ENCODE assay signal across 16 cellular contexts in the genomic region with DNA sequence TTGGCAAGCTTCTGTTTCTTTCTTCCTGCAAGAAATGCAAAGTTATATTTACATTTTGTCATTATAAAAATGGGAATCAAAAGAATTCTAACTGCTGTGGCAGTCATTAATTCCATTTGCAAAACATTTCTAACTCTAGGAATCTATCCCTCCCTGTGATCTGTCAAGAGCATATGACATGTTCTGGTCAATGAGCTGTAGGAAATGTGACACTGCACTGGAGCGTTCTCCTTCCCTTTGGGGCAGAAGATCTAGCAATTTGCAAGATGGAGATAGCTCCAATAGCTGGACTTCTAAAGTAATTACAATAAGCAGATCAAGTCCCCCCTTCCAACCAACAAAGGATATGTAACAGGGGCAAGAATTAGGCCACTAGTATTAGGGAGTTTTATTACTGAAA. TPM values are rescaled to one million over a fixed set of nuclear protein-coding genes. Genes with fewer than 3 reads are reported as not detected.
A peak's percentile ranks its signal among the peaks of the same experiment; 100 is the strongest.
DNase-seq lines count a peak whose midpoint lies in the region; ATAC-seq and TF ChIP-seq lines count a peak whose summit lies in the region.
"Had no signal": no experiment of that assay in that cellular context is flagged by ENCODE, and none has a peak within 500 bp of the region (broad histone marks: within the 10 kb centered on the region; RNA-seq: fewer than 3 reads in every experiment).

No MANE protein-coding gene starts in this region.

- peaks cover 35% of the 10 kb centered on the region for H3K4me1 ChIP-seq in DND-41 (ENCODE audit: insufficient read depth, low read length)
- H3K4me1 ChIP-seq in adipocyte (ENCODE audit: control insufficient read depth, insufficient read depth, low read length) = peaks cover 25% of the 10 kb centered on the region

- POLR2A ChIA-PET in activated CD8-positive, alpha-beta T cell treated with anti-CD3 and anti-CD28 coated beads for 36 hours (lab: Charles Lee) = interaction anchor here (0.6 to 2.0 kb wide), 3 partner anchors 11 to 18 kb away, joined by 3 to 10 read pairs (median 6); no protein-coding TSS in a partner anchor
- POLR2A ChIA-PET in activated CD8-positive, alpha-beta T cell treated with anti-CD3 and anti-CD28 coated beads, Interleukin-2, amount 10 ng/mL, durations not matched to agents 7 days and 5 days (lab: Charles Lee) = interaction anchor here (1.6 kb wide), 1 partner anchor 38 kb away, joined by 4 read pairs; a partner anchor contains a TSS

- no peaks in the 10 kb centered on the region for H3K27me3 Mint-ChIP-seq in activated CD8-positive, alpha-beta T cell treated with anti-CD3 and anti-CD28 coated beads for 36 hours
- no peaks in the 10 kb centered on the region for H3K27me3 Mint-ChIP-seq in activated CD8-positive, alpha-beta T cell treated with anti-CD3 and anti-CD28 coated beads, Interleukin-2, amount 10 ng/mL, durations not matched to agents 7 days and 5 days (ENCODE audit: low read depth)
- no peaks in the 10 kb centered on the region for H3K27me3 Mint-ChIP-seq in mesothelial cell of epicardium (ENCODE audit: low read depth)

- H3K4me2 ChIP-seq in DND-41 (ENCODE audit: insufficient read depth, low read length) = peak overlapping the region; percentile 36; the same call in 1 of the 2 replicates
- H3K4me2 ChIP-seq: KMS-11 had no signal

- no peak overlapping the region; a peak in 1 of 4 replicates for H3K4me3 ChIP-seq in DND-41 (ENCODE audit: low read depth in 1 of 2, low read length in 2 of 2)
- H3K4me3 ChIP-seq in adipocyte (ENCODE audit: low read length) = no peak overlapping the region
- H3K4me3 ChIP-seq: transverse colon had no signal

- peaks cover 43% of the 10 kb centered on the region for H3K4me1 Mint-ChIP-seq in activated CD8-positive, alpha-beta T cell treated with anti-CD3 and anti-CD28 coated beads for 36 hours (ENCODE audit: low read depth)
- H3K4me1 Mint-ChIP-seq in activated CD8-positive, alpha-beta T cell treated with anti-CD3 and anti-CD28 coated beads, Interleukin-2, amount 10 ng/mL, durations not matched to agents 7 days and 5 days (ENCODE audit: low read depth) = peaks cover 43% of the 10 kb centered on the region
- H3K4me1 Mint-ChIP-seq in mesothelial cell of epicardium = peaks cover 17% of the 10 kb centered on the region

- H3K9me3 ChIP-seq in DND-41 (ENCODE audit: insufficient read depth, low read length, severe bottlenecking) = no peaks in the 10 kb centered on the region
- H3K9me3 ChIP-seq in adipocyte (ENCODE audit: control insufficient read depth, low read length) = no peaks in the 10 kb centered on the region
- H3K9me3 ChIP-seq: transverse colon had no signal

- H2AFZ ChIP-seq in DND-41 (ENCODE audit: low read depth, low read length) = no peak overlapping the region

- CTCF ChIA-PET in activated CD8-positive, alpha-beta T cell treated with anti-CD3 and anti-CD28 coated beads for 36 hours (lab: Charles Lee) = interaction anchor here (1.1 to 2.7 kb wide), 8 partner anchors 9 to 294 kb away, joined by 3 to 16 read pairs (median 3); no protein-coding TSS in a partner anchor
- CTCF ChIA-PET in activated CD8-positive, alpha-beta T cell treated with anti-CD3 and anti-CD28 coated beads, Interleukin-2, amount 10 ng/mL, durations not matched to agents 7 days and 5 days (lab: Charles Lee) = interaction anchor here (0.8 to 5.0 kb wide), 7 partner anchors 9 to 645 kb away, joined by 3 to 33 read pairs (median 4); no protein-coding TSS in a partner anchor

- H3K36me3 ChIP-seq in DND-41 (ENCODE audit: insufficient read depth, low read length) (peaks cover 78% of the 10 kb centered on the region), adipocyte (ENCODE audit: control insufficient read depth, insufficient read depth, low read length, severe bottlenecking) (peaks cover 55% of the 10 kb centered on the region)

- intact Hi-C loops in activated CD8-positive, alpha-beta T cell treated with anti-CD3 and anti-CD28 coated beads for 36 hours (cut with micrococcal nuclease) = no loop called here

- H3K36me3 Mint-ChIP-seq in activated CD8-positive, alpha-beta T cell treated with anti-CD3 and anti-CD28 coated beads for 36 hours (ENCODE audit: low read depth) = peaks cover 68% of the 10 kb centered on the region
- H3K36me3 Mint-ChIP-seq in activated CD8-positive, alpha-beta T cell treated with anti-CD3 and anti-CD28 coated beads, Interleukin-2, amount 10 ng/mL, durations not matched to agents 7 days and 5 days (ENCODE audit: low read depth) = peaks cover 63% of the 10 kb centered on the region
- peaks cover 37% of the 10 kb centered on the region for H3K36me3 Mint-ChIP-seq in mesothelial cell of epicardium

- H4K20me1 ChIP-seq in DND-41 (ENCODE audit: insufficient read depth, low read length) = peaks cover 74% of the 10 kb centered on the region

- H3K27ac ChIP-seq in DND-41 (ENCODE audit: low read length) = no peak overlapping the region
- H3K27ac ChIP-seq: KMS-11, transverse colon had no signal

- no peak for DNase-seq in activated CD8-positive, alpha-beta T cell treated with anti-CD3 and anti-CD28 coated beads for 36 hours
- DNase-seq in activated CD8-positive, alpha-beta T cell treated with anti-CD3 and anti-CD28 coated beads, Interleukin-2, amount 10 ng/mL, durations not matched to agents 7 days and 5 days = no peak
- DNase-seq in DND-41 = no peak
- DNase-seq in adipocyte (ENCODE audit: low read depth) = peak; percentile 22
- no peak for DNase-seq in mesothelial cell of epicardium (ENCODE audit: low spot score in 2 of 2, unreplicated experiment in 2 of 2)
- DNase-seq in OCI-M2 (lab: John Stamatoyannopoulos, UW; ENCODE audit: unreplicated experiment) = no peak
- no peak for DNase-seq in T1000 (lab: John Stamatoyannopoulos, UW)
- DNase-seq: activated gamma-delta T cell treated with Interleukin-2 at 50 U/mL for 16 hours; NCI-H1092 treated with DMSO at 0.1 percent for 48 hours; NCI-H2081 treated with DMSO at 0.1 percent for 48 hours; NCI-H524; stimulated activated naive CD4-positive, alpha-beta T cell; transverse colon had no signal

- H3K79me2 ChIP-seq in DND-41 (ENCODE audit: insufficient read depth, low read length) = peaks cover 100% of the 10 kb centered on the region

- H3K9me3 Mint-ChIP-seq in activated CD8-positive, alpha-beta T cell treated with anti-CD3 and anti-CD28 coated beads for 36 hours = no peaks in the 10 kb centered on the region
- no peaks in the 10 kb centered on the region for H3K9me3 Mint-ChIP-seq in activated CD8-positive, alpha-beta T cell treated with anti-CD3 and anti-CD28 coated beads, Interleukin-2, amount 10 ng/mL, durations not matched to agents 7 days and 5 days (ENCODE audit: insufficient read depth)
- H3K9me3 Mint-ChIP-seq in mesothelial cell of epicardium = no peaks in the 10 kb centered on the region

- H3K4me3 Mint-ChIP-seq in activated CD8-positive, alpha-beta T cell treated with anti-CD3 and anti-CD28 coated beads for 36 hours = no peak overlapping the region
- no peak overlapping the region for H3K4me3 Mint-ChIP-seq in activated CD8-positive, alpha-beta T cell treated with anti-CD3 and anti-CD28 coated beads, Interleukin-2, amount 10 ng/mL, durations not matched to agents 7 days and 5 days
- H3K4me3 Mint-ChIP-seq in mesothelial cell of epicardium = no peak overlapping the region

- H3K9ac ChIP-seq in DND-41 (ENCODE audit: low read depth, low read length) (no peak overlapping the region), adipocyte (ENCODE audit: low read length) (no peak overlapping the region)
- H3K9ac ChIP-seq: KMS-11 had no signal

- TF ChIP-seq CTCF in activated CD8-positive, alpha-beta T cell treated with anti-CD3 and anti-CD28 coated beads for 36 hours (IDR thresholded peaks at IDR 0.05) = no peak
- TF ChIP-seq CTCF in DND-41 (IDR thresholded peaks at IDR 0.05; ENCODE audit: borderline replicate concordance, extremely low read depth, low read length, poor library complexity, severe bottlenecking) (no peak), mesothelial cell of epicardium (IDR thresholded peaks at IDR 0.05; ENCODE audit: unreplicated experiment) (no peak)

- H3K27me3 ChIP-seq in DND-41 (ENCODE audit: insufficient read depth, low read length, poor library complexity) (no peaks in the 10 kb centered on the region), adipocyte (replicated peaks; ENCODE audit: control insufficient read depth, insufficient read depth, low read length) (no peaks in the 10 kb centered on the region)
- H3K27me3 ChIP-seq: transverse colon had no signal

- ATAC-seq in activated CD8-positive, alpha-beta T cell treated with anti-CD3 and anti-CD28 coated beads for 36 hours = no peak
- no peak for ATAC-seq in activated CD8-positive, alpha-beta T cell treated with anti-CD3 and anti-CD28 coated beads, Interleukin-2, amount 10 ng/mL, durations not matched to agents 7 days and 5 days
- ATAC-seq in DND-41 (ENCODE audit: insufficient read depth, low read depth) (no peak), GM21529 (IDR thresholded peaks at IDR 0.05; ENCODE audit: unreplicated experiment) (no peak)
- ATAC-seq: Right ventricle myocardium inferior had no signal

- H3K27ac Mint-ChIP-seq in activated CD8-positive, alpha-beta T cell treated with anti-CD3 and anti-CD28 coated beads for 36 hours = peak overlapping the region; percentile 34
- H3K27ac Mint-ChIP-seq in activated CD8-positive, alpha-beta T cell treated with anti-CD3 and anti-CD28 coated beads, Interleukin-2, amount 10 ng/mL, durations not matched to agents 7 days and 5 days = no peak overlapping the region
- H3K27ac Mint-ChIP-seq in mesothelial cell of epicardium = peak overlapping the region; percentile 62

RNA-seq across cellular contexts. Expression of a gene that starts 6.3 kb away (rescaled TPM):
- total RNA-seq in activated CD8-positive, alpha-beta T cell treated with anti-CD3 and anti-CD28 coated beads for 36 hours = 100 to 1,000 TPM; 155 to 159 TPM
- 10 to 100 TPM; 72.2 to 81.7 TPM for total RNA-seq in activated CD8-positive, alpha-beta T cell treated with anti-CD3 and anti-CD28 coated beads, Interleukin-2, amount 10 ng/mL, durations not matched to agents 7 days and 5 days
- 166 to 178 TPM (median 171 TPM) in 3 replicates for total RNA-seq in mesothelial cell of epicardium

RNA-seq across cellular contexts. Expression of a gene that starts 38.7 kb away (rescaled TPM):
- total RNA-seq in activated CD8-positive, alpha-beta T cell treated with anti-CD3 and anti-CD28 coated beads for 36 hours = 100 to 1,000 TPM; 136 TPM
- total RNA-seq in activated CD8-positive, alpha-beta T cell treated with anti-CD3 and anti-CD28 coated beads, Interleukin-2, amount 10 ng/mL, durations not matched to agents 7 days and 5 days = 100 to 1,000 TPM; 115 to 117 TPM
- 62.6 to 72.1 TPM (median 70.8 TPM) in 3 replicates for total RNA-seq in mesothelial cell of epicardium
